ENCODE assay signal across 15 cellular contexts in the genomic region with DNA sequence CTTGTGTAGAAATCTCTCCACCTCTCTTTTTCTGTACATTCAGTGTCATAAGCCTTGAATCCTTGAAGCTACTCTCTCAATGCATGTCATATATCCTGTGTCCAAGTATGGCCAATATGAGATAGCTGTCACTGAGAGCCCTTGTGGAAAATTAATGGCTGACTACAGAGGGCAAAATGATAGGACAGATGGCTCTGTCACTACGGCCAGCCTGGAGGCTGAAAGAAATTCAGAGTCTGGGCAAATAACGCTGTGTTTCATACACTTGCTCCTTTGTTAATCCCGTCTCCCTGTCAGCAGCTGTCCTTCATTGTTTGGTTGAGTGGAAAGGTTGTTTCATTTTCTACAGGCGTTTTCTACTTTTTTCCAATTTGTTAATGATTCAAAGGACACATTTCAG.
DNase-seq lines count a peak whose midpoint lies in the region; TF ChIP-seq lines count a peak whose summit lies in the region.
"Had no signal": no experiment of that assay in that cellular context is flagged by ENCODE, and none has a peak within 500 bp of the region (broad histone marks: within the 10 kb centered on the region; RNA-seq: fewer than 3 reads in every experiment).

No MANE protein-coding gene starts in this region.

- H3K9me3 Mint-ChIP-seq in endodermal cell (no peaks in the 10 kb centered on the region), MCF 10A (ENCODE audit: unreplicated experiment) (no peaks in the 10 kb centered on the region)

- H3K4me1 ChIP-seq in endodermal cell (ENCODE audit: control insufficient read depth, insufficient read depth, low read length) (peaks cover 2% of the 10 kb centered on the region), neuron (ENCODE audit: insufficient read depth, low read length) (peaks cover 3% of the 10 kb centered on the region), Peyer's patch (no peaks in the 10 kb centered on the region)
- H3K4me1 ChIP-seq: Caco-2, HAP-1 had no signal

- POLR2A ChIA-PET in MCF 10A (lab: Yijun Ruan, JAX) = interaction anchor here (0.7 kb wide), 1 partner anchor 12 kb away, joined by 4 read pairs; no protein-coding TSS in a partner anchor

- H3K27ac Mint-ChIP-seq in endodermal cell (no peak overlapping the region), MCF 10A (ENCODE audit: low read depth, unreplicated experiment) (no peak overlapping the region)

- no peak overlapping the region for H3K4me3 ChIP-seq in endodermal cell (ENCODE audit: low read length)
- H3K4me3 ChIP-seq in neuron (ENCODE audit: low read length) = no peak overlapping the region
- no peak overlapping the region for H3K4me3 ChIP-seq in Peyer's patch
- H3K4me3 ChIP-seq: GM12878, HAP-1 had no signal

- peak overlapping the region; percentile 34 for H2AFZ ChIP-seq in neuron (ENCODE audit: low read depth, low read length)

- H3K36me3 Mint-ChIP-seq in endodermal cell (ENCODE audit: low read depth) (no peaks in the 10 kb centered on the region), MCF 10A (ENCODE audit: insufficient read depth, unreplicated experiment) (no peaks in the 10 kb centered on the region)
- H3K36me3 Mint-ChIP-seq: CD14-positive monocyte had no signal

- H3K9me3 ChIP-seq in endodermal cell (ENCODE audit: control insufficient read depth, low read length) (no peaks in the 10 kb centered on the region), neuron (ENCODE audit: low read length) (no peaks in the 10 kb centered on the region), Peyer's patch (no peaks in the 10 kb centered on the region)
- H3K9me3 ChIP-seq: Caco-2, HAP-1 had no signal

- no peak for TF ChIP-seq POLR2A in Peyer's patch (IDR thresholded peaks at IDR 0.05)

- intact Hi-C loops in MCF 10A (cut with micrococcal nuclease) = no loop called here

- 79 to 94% methylated on average over 2 to 4 of the region's 4 CpGs for WGBS in endodermal cell (ENCODE audit: insufficient coverage in 1 of 2, insufficient read length in 1 of 2), 2 experiments

- no TSS peak for BruUV-seq in MCF 10A (replicated peaks; lab: Mats Ljungman, UMichigan)

- H3K27me3 Mint-ChIP-seq in endodermal cell (ENCODE audit: insufficient read depth) (no peaks in the 10 kb centered on the region), MCF 10A (ENCODE audit: insufficient read depth, unreplicated experiment) (peaks cover 34% of the 10 kb centered on the region)

- CTCF ChIA-PET in MCF 10A (lab: Yijun Ruan, JAX) = no interaction called here

- DNase-seq in COLO668 (lab: John Stamatoyannopoulos, UW; ENCODE audit: unreplicated experiment) = peak; percentile 1
- DNase-seq in NCI-H524 (lab: John Stamatoyannopoulos, UW) = peak; percentile 83 to 93
- no peak for DNase-seq in endodermal cell
- DNase-seq in Peyer's patch = no peak
- DNase-seq in MCF 10A (ENCODE audit: unreplicated experiment) = no peak
- no peak for DNase-seq in LoVo (ENCODE audit: low spot score)
- DNase-seq: Caco-2, DMS153, NCI-H1105, NCI-H1694, NCI-H2107 had no signal

- H3K27ac ChIP-seq in endodermal cell (ENCODE audit: low read depth, low read length) (peak overlapping the region; percentile 44), Peyer's patch (no peak overlapping the region)

- no peak overlapping the region for H3K9ac ChIP-seq in endodermal cell (ENCODE audit: extremely low read depth, low read length, poor library complexity, severe bottlenecking)

- H3K4me3 Mint-ChIP-seq in endodermal cell = no peak overlapping the region
- no peak overlapping the region for H3K4me3 Mint-ChIP-seq in MCF 10A (ENCODE audit: unreplicated experiment)
- H3K4me3 Mint-ChIP-seq: CD14-positive monocyte had no signal

- TF ChIP-seq CTCF in endodermal cell (conservative IDR thresholded peaks at IDR 0.05) (no peak), Peyer's patch (IDR thresholded peaks at IDR 0.05) (no peak), MCF 10A (IDR thresholded peaks at IDR 0.05; ENCODE audit: unreplicated experiment) (no peak)

- H3K36me3 ChIP-seq in endodermal cell (ENCODE audit: control insufficient read depth, insufficient read depth, low read length) = no peaks in the 10 kb centered on the region
- H3K36me3 ChIP-seq in neuron (ENCODE audit: insufficient read depth, low read length) = no peaks in the 10 kb centered on the region
- no peaks in the 10 kb centered on the region for H3K36me3 ChIP-seq in Peyer's patch
- H3K36me3 ChIP-seq: HAP-1 had no signal

- peaks cover 8% of the 10 kb centered on the region for H3K4me1 Mint-ChIP-seq in endodermal cell
- H3K4me1 Mint-ChIP-seq in MCF 10A (ENCODE audit: insufficient read depth, unreplicated experiment) = peaks cover 6% of the 10 kb centered on the region
- H3K4me1 Mint-ChIP-seq: CD14-positive monocyte had no signal

- no peaks in the 10 kb centered on the region for H3K27me3 ChIP-seq in endodermal cell (ENCODE audit: control insufficient read depth, insufficient read depth, low read length, poor library complexity, severe bottlenecking)
- H3K27me3 ChIP-seq in neuron (ENCODE audit: insufficient read depth, low read length) = no peaks in the 10 kb centered on the region
- H3K27me3 ChIP-seq in Peyer's patch = no peaks in the 10 kb centered on the region

Comparison
In these comparisons a context has a peak if more than half of its experiments do, and no peak if none do; other contexts are left out.
1. DNase-seq: peak in COLO668 (single experiment) and NCI-H524 (2 of 2); none in endodermal cell (single experiment), Peyer's patch (0 of 3), MCF 10A (single experiment) and LoVo (single experiment).